In genomic region chr3:44058868-44059203, GRCh38 we compare ENCODE assay signal across 1 cellular context.
TF ChIP-seq lines count a peak whose summit lies in the region.

No MANE protein-coding gene starts in this region.

TF ChIP-seq in GM12878, 131 proteins besides CTCF, POLR2A, EP300 and RAD21 (continued from another document):
- no peak for TF ChIP-seq ESRRA (IDR thresholded peaks at IDR 0.05; ENCODE audit: low read length)
- TF ChIP-seq CREB1 (IDR thresholded peaks at IDR 0.05; ENCODE audit: low read depth), result no peak
TF ChIP-seq in GM12878: peak in this region for 1.
